In the genomic region with DNA sequence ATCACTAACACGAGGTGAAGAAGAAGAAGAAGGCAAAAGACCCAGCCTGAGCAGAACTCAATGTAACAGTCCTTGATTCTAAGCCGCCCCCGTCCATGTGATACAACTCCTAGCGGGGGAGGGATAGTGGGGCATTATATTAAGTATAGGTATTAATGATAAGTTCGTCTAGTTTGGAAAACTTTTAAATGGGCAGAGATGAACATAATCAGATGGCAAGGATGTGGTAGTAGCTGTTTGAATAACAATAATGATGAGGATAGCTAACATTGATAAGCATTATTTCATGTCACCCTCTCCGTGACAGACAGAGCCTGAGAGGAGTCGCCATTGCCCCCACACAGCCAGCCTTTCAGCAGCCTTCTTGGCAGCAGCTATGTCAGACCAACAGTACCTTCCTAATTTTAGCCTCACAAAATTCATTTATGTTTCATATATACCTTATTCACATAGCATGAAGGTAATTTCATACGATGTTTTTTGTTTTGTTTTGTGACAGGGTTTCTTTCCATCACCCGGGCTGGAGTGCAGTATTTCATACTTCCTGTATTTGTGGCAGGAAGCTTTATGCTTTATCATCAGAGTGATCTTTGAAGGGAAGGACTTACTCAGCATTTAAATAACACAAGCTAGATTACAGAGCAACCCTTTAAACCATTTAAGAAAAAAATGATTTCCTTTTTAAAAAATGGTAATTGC, we compare ENCODE assay signal across 8 cellular contexts.
A peak's percentile ranks its signal among the peaks of the same experiment; 100 is the strongest.
DNase-seq lines count a peak whose midpoint lies in the region; ATAC-seq and TF ChIP-seq lines count a peak whose summit lies in the region.

No MANE protein-coding gene starts in this region.

- TF ChIP-seq CTCF in BE2C (IDR thresholded peaks at IDR 0.05; ENCODE audit: low read depth, low read length) (no peak), KMS-11 (conservative IDR thresholded peaks at IDR 0.05; ENCODE audit: low read depth, low read length) (no peak), right atrium auricular region (IDR thresholded peaks at IDR 0.05) (no peak)

- ATAC-seq in stimulated activated naive CD8-positive, alpha-beta T cell treated with anti-CD3 and anti-CD28 coated beads, Interleukin-15, amount 100 ng/mL, for 72 hours = peak; percentile 69
- no peak for ATAC-seq in GM18520 (IDR thresholded peaks at IDR 0.05; ENCODE audit: unreplicated experiment)

- H3K4me2 ChIP-seq in KMS-11 = peak overlapping the region; percentile 79

- POLR2A ChIA-PET in activated CD4-positive, alpha-beta memory T cell treated with anti-CD3 and anti-CD28 coated beads, Interleukin-2, amount 10 ng/mL, durations not matched to agents 7 days and 5 days (lab: Charles Lee) = interaction anchor here (0.6 to 5.1 kb wide), 25 partner anchors 9 to 270 kb away, joined by 3 to 27 read pairs (median 7); a partner anchor contains a TSS

- no peak for DNase-seq in BE2C
- DNase-seq in activated CD4-positive, alpha-beta memory T cell treated with anti-CD3 and anti-CD28 coated beads, Interleukin-2, amount 10 ng/mL, durations not matched to agents 7 days and 5 days = peak; percentile 49
- no peak for DNase-seq in right atrium auricular region (ENCODE audit: low spot score)
- DNase-seq in stimulated activated naive CD8-positive, alpha-beta T cell treated with anti-CD3 and anti-CD28 coated beads, Interleukin-15, amount 100 ng/mL, for 72 hours = peak in 1 of 2 donors; percentile 4
- DNase-seq in LoVo (ENCODE audit: low spot score) = no peak
- no peak for DNase-seq in inferior parietal cortex (ENCODE audit: extremely low spot score)

- H3K9me3 Mint-ChIP-seq in activated CD4-positive, alpha-beta memory T cell treated with anti-CD3 and anti-CD28 coated beads, Interleukin-2, amount 10 ng/mL, durations not matched to agents 7 days and 5 days = no peaks in the 10 kb centered on the region
- H3K9me3 Mint-ChIP-seq in stimulated activated naive CD8-positive, alpha-beta T cell treated with anti-CD3 and anti-CD28 coated beads, Interleukin-15, amount 100 ng/mL, for 72 hours = no peaks in the 10 kb centered on the region

- H3K27me3 Mint-ChIP-seq in activated CD4-positive, alpha-beta memory T cell treated with anti-CD3 and anti-CD28 coated beads, Interleukin-2, amount 10 ng/mL, durations not matched to agents 7 days and 5 days = no peaks in the 10 kb centered on the region
- no peaks in the 10 kb centered on the region for H3K27me3 Mint-ChIP-seq in stimulated activated naive CD8-positive, alpha-beta T cell treated with anti-CD3 and anti-CD28 coated beads, Interleukin-15, amount 100 ng/mL, for 72 hours

- peaks cover 79% of the 10 kb centered on the region for H3K4me1 Mint-ChIP-seq in activated CD4-positive, alpha-beta memory T cell treated with anti-CD3 and anti-CD28 coated beads, Interleukin-2, amount 10 ng/mL, durations not matched to agents 7 days and 5 days
- peaks cover 68% of the 10 kb centered on the region for H3K4me1 Mint-ChIP-seq in stimulated activated naive CD8-positive, alpha-beta T cell treated with anti-CD3 and anti-CD28 coated beads, Interleukin-15, amount 100 ng/mL, for 72 hours

- H3K4me1 ChIP-seq in BE2C = peaks cover 5% of the 10 kb centered on the region
- peaks cover 96% of the 10 kb centered on the region for H3K4me1 ChIP-seq in KMS-11 (ENCODE audit: low read depth, poor library complexity, severe bottlenecking)
- peaks cover 0 to 53% of the 10 kb centered on the region in 2 donors for H3K4me1 ChIP-seq in right atrium auricular region

- CTCF ChIA-PET in activated CD4-positive, alpha-beta memory T cell treated with anti-CD3 and anti-CD28 coated beads, Interleukin-2, amount 10 ng/mL, durations not matched to agents 7 days and 5 days (lab: Charles Lee) = interaction anchor here (0.7 to 2.7 kb wide), 14 partner anchors 10 to 289 kb away, joined by 3 to 13 read pairs (median 4); a partner anchor contains a TSS

- peak overlapping the region; percentile 75 for H3K4me3 Mint-ChIP-seq in activated CD4-positive, alpha-beta memory T cell treated with anti-CD3 and anti-CD28 coated beads, Interleukin-2, amount 10 ng/mL, durations not matched to agents 7 days and 5 days
- peak overlapping the region; percentile 86 to 91 for H3K4me3 Mint-ChIP-seq in stimulated activated naive CD8-positive, alpha-beta T cell treated with anti-CD3 and anti-CD28 coated beads, Interleukin-15, amount 100 ng/mL, for 72 hours

- no peaks in the 10 kb centered on the region for H4K20me1 ChIP-seq in KMS-11 (ENCODE audit: insufficient read depth)

- H3K36me3 Mint-ChIP-seq in activated CD4-positive, alpha-beta memory T cell treated with anti-CD3 and anti-CD28 coated beads, Interleukin-2, amount 10 ng/mL, durations not matched to agents 7 days and 5 days (ENCODE audit: low read depth) = peaks cover 45% of the 10 kb centered on the region

- peak overlapping the region; percentile 99 for H3K27ac Mint-ChIP-seq in activated CD4-positive, alpha-beta memory T cell treated with anti-CD3 and anti-CD28 coated beads, Interleukin-2, amount 10 ng/mL, durations not matched to agents 7 days and 5 days
- H3K27ac Mint-ChIP-seq in stimulated activated naive CD8-positive, alpha-beta T cell treated with anti-CD3 and anti-CD28 coated beads, Interleukin-15, amount 100 ng/mL, for 72 hours = peak overlapping the region; percentile 93 to 94

- H3K4me3 ChIP-seq in BE2C (ENCODE audit: low read depth, low read length) (peak overlapping the region; percentile 22), KMS-11 (IDR thresholded peaks at IDR 0.05; ENCODE audit: insufficient read depth, low read depth, low read length) (no peak overlapping the region), right atrium auricular region (no peak overlapping the region)

- H2AFZ ChIP-seq in KMS-11 (ENCODE audit: low read depth) = no peak overlapping the region; the same call in 1 of the 2 replicates

- H3K27me3 ChIP-seq in BE2C = no peaks in the 10 kb centered on the region
- H3K27me3 ChIP-seq in KMS-11 (ENCODE audit: insufficient read depth, low read depth) = no peaks in the 10 kb centered on the region
- H3K27me3 ChIP-seq in right atrium auricular region = no peaks in the 10 kb centered on the region

- H3K36me3 ChIP-seq in BE2C (peaks cover 9% of the 10 kb centered on the region), KMS-11 (ENCODE audit: insufficient read depth) (no peaks in the 10 kb centered on the region), right atrium auricular region (no peaks in the 10 kb centered on the region)

- H3K79me2 ChIP-seq in KMS-11 (ENCODE audit: insufficient read depth, low read depth) = peaks cover 32% of the 10 kb centered on the region

- H3K9me3 ChIP-seq in BE2C = no peaks in the 10 kb centered on the region
- H3K9me3 ChIP-seq in right atrium auricular region = no peaks in the 10 kb centered on the region

- H3K9ac ChIP-seq in KMS-11 = peak overlapping the region; percentile 57

- H3K27ac ChIP-seq in KMS-11 (peak overlapping the region; percentile 89), right atrium auricular region (peak overlapping the region; percentile 9 to 15)
